In genomic region chrX:155071694-155072215, GRCh38 we compare ENCODE assay signal across 6 cellular contexts. TPM values are rescaled to one million over a fixed set of nuclear protein-coding genes. Genes with fewer than 3 reads are reported as not detected.
DNase-seq lines count a peak whose midpoint lies in the region; ATAC-seq, FAIRE-seq and TF ChIP-seq lines count a peak whose summit lies in the region.

No MANE protein-coding gene starts in this region.

- dilution Hi-C loops in endothelial cell of umbilical vein (cut with MboI; ENCODE audit: extremely low pct_ligation_motif_present, low sequenced_read_pairs), result no loop called here

- BruUV-seq in endothelial cell of umbilical vein (replicated peaks; lab: Mats Ljungman, UMichigan), result TSS peak; percentile 32

- H3K27me3 ChIP-seq in endothelial cell of umbilical vein (ENCODE audit: control insufficient read depth in 2 of 2, insufficient read depth in 2 of 2, low read length in 2 of 2) (no peaks in the 10 kb centered on the region), skeletal muscle tissue (ENCODE audit: control insufficient read depth in 3 of 3, insufficient read depth in 3 of 3, low read length in 3 of 3) (no peaks in the 10 kb centered on the region)

- H3K4me3 ChIP-seq in Jurkat, Clone E6-1 (ENCODE audit: low read length), result peak overlapping the region; percentile 59
- H3K4me3 ChIP-seq in endothelial cell of umbilical vein (replicated peaks in 1 of 3; ENCODE audit: insufficient read depth in 1 of 3, low read depth in 1 of 3, low read length in 3 of 3) (peak overlapping the region; percentile 52 to 87 (median 73)), skeletal muscle tissue (ENCODE audit: low read length in 3 of 3) (peak overlapping the region; percentile 77 to 79 (median 78))

- FAIRE-seq in endothelial cell of umbilical vein (lab: Jason Lieb, UNC), result no peak
- no peak for FAIRE-seq in HTR-8/SVneo (lab: Jason Lieb, UNC)

- no peaks in the 10 kb centered on the region for H3K9me1 ChIP-seq in endothelial cell of umbilical vein (replicated peaks; ENCODE audit: control insufficient read depth, extremely low read depth, insufficient read depth, low read length)

- no peak for DNase-seq in Jurkat, Clone E6-1 (ENCODE audit: low read depth, low spot score)
- DNase-seq in endothelial cell of umbilical vein (ENCODE audit: low read depth, low spot score), result no peak
- no peak for DNase-seq in HTR-8/SVneo (ENCODE audit: insufficient read length, low spot score)

- no peaks in the 10 kb centered on the region for H4K20me1 ChIP-seq in endothelial cell of umbilical vein (replicated peaks; ENCODE audit: control insufficient read depth, extremely low read depth, insufficient read depth, low read length)

- H3K9ac ChIP-seq in endothelial cell of umbilical vein (replicated peaks; ENCODE audit: extremely low read depth, insufficient read depth, low read length) (peak overlapping the region; percentile 63), skeletal muscle tissue (ENCODE audit: low read depth in 1 of 3, low read length in 3 of 3) (peak overlapping the region; percentile 68 to 85 (median 79))

- H3K36me3 ChIP-seq in endothelial cell of umbilical vein (ENCODE audit: control insufficient read depth in 2 of 2, extremely low read depth in 1 of 2, insufficient read depth in 2 of 2, low read length in 2 of 2) (no peaks in the 10 kb centered on the region), skeletal muscle tissue (ENCODE audit: control insufficient read depth in 3 of 3, insufficient read depth in 3 of 3, low read length in 3 of 3) (peaks cover 0 to 13% (median 7%) of the 10 kb centered on the region in 3 donors)

- no peak for TF ChIP-seq POLR2A in endothelial cell of umbilical vein (IDR thresholded peaks at IDR 0.05; ENCODE audit: low read depth, low read length)

- POLR2A ChIA-PET in endothelial cell of umbilical vein (lab: Charles Lee), result no interaction called here

- peaks cover 20% of the 10 kb centered on the region for H3K4me1 ChIP-seq in endothelial cell of umbilical vein (ENCODE audit: control insufficient read depth, extremely low read depth, insufficient read depth, low read length)
- peaks cover 0 to 5% (median 2%) of the 10 kb centered on the region in 3 donors for H3K4me1 ChIP-seq in skeletal muscle tissue (ENCODE audit: control insufficient read depth in 3 of 3, insufficient read depth in 3 of 3, low read length in 3 of 3)

- H3K27ac ChIP-seq in endothelial cell of umbilical vein (ENCODE audit: insufficient read depth, low read depth, low read length), result peak overlapping the region; percentile 43
- H3K27ac ChIP-seq in skeletal muscle tissue (ENCODE audit: low read depth, low read length), result peak overlapping the region; percentile 61

- H3K9me3 ChIP-seq in endothelial cell of umbilical vein (replicated peaks; ENCODE audit: control insufficient read depth, insufficient read depth, low read length) (no peaks in the 10 kb centered on the region), skeletal muscle tissue (ENCODE audit: control insufficient read depth in 3 of 3, low read length in 3 of 3) (no peaks in the 10 kb centered on the region)

- H3K79me2 ChIP-seq in endothelial cell of umbilical vein (ENCODE audit: control insufficient read depth, insufficient read depth, low read length), result peaks cover 45% of the 10 kb centered on the region

- peak; percentile 1 for ATAC-seq in GM19043 (IDR thresholded peaks at IDR 0.05; ENCODE audit: low read depth, unreplicated experiment)
- ATAC-seq in GM18520 (IDR thresholded peaks at IDR 0.05; ENCODE audit: unreplicated experiment), result no peak

- CTCF ChIA-PET in endothelial cell of umbilical vein (lab: Charles Lee), result interaction anchor here (1.1 kb wide), 1 partner anchor 23 kb away, joined by 3 read pairs; no protein-coding TSS in a partner anchor

- intact Hi-C loops in endothelial cell of umbilical vein (cut with micrococcal nuclease), result loop anchor here (1.0 kb wide), 3 partner anchors 14 to 45 kb away; partner anchors contain the start of gene FUNDC2

- peak overlapping the region; percentile 94 for H3K4me2 ChIP-seq in endothelial cell of umbilical vein (ENCODE audit: insufficient read depth, low read length)

- peak overlapping the region; percentile 92 for H2AFZ ChIP-seq in endothelial cell of umbilical vein (ENCODE audit: low read depth, low read length)

- TF ChIP-seq CTCF in endothelial cell of umbilical vein (IDR thresholded peaks at IDR 0.05; ENCODE audit: extremely low read depth in 1 of 2, insufficient read depth in 1 of 2, low read depth in 1 of 2, low read length in 2 of 2), result no peak

TF ChIP-seq in endothelial cell of umbilical vein, 7 proteins besides CTCF, POLR2A, EP300 and RAD21:
- TF ChIP-seq MYC (IDR thresholded peaks at IDR 0.05; ENCODE audit: low read depth, low read length), result no peak
- TF ChIP-seq POLR2AphosphoS5 (IDR thresholded peaks at IDR 0.05; ENCODE audit: insufficient read depth, low read depth, low read length), result no peak
- TF ChIP-seq GATA2 (IDR thresholded peaks at IDR 0.05; ENCODE audit: insufficient read depth, insufficient read length, low read depth, low read length), result no peak
- no peak for TF ChIP-seq EZH2 (IDR thresholded peaks at IDR 0.05; ENCODE audit: borderline replicate concordance, low read depth, low read length, severe bottlenecking)
- TF ChIP-seq MAX (IDR thresholded peaks at IDR 0.05; ENCODE audit: insufficient read depth, insufficient read length), result no peak
- TF ChIP-seq FOS (IDR thresholded peaks at IDR 0.05; ENCODE audit: borderline replicate concordance, insufficient read depth, low read length), result no peak
- no peak for TF ChIP-seq JUN (IDR thresholded peaks at IDR 0.05; ENCODE audit: borderline replicate concordance, insufficient read depth, insufficient read length, low read depth)
TF ChIP-seq in endothelial cell of umbilical vein: peak in this region for 0.

RNA-seq across cellular contexts. Expression of gene BRCC3, which starts 0.4 kb away (rescaled TPM):
- polyA plus RNA-seq in Jurkat, Clone E6-1 (2012; ENCODE audit: insufficient read depth, insufficient read length), result 33.2 TPM
- 23.9 and 25.5 TPM in 2 replicates for total RNA-seq in endothelial cell of umbilical vein
- polyA plus RNA-seq in endothelial cell of umbilical vein, result 9.7 and 12.4 TPM in 2 replicates
- polyA plus RNA-seq in endothelial cell of umbilical vein (2011; cell fraction: cytosol; rRNA removed), result 14.9 and 15.6 TPM in 2 replicates
- polyA plus RNA-seq in endothelial cell of umbilical vein (2011; cell fraction: nucleus; rRNA removed), result 8.1 and 12.5 TPM in 2 replicates
- 20.6 and 29.2 TPM in 2 replicates for polyA plus RNA-seq in endothelial cell of umbilical vein (2012)
- 20.7 and 28.9 TPM in 2 replicates for polyA minus RNA-seq in endothelial cell of umbilical vein
- 30.3 TPM for polyA minus RNA-seq in endothelial cell of umbilical vein (2011; cell fraction: cytosol; rRNA and poly(A)+ RNA removed)
- 12.2 and 12.6 TPM in 2 replicates for polyA minus RNA-seq in endothelial cell of umbilical vein (2011; cell fraction: nucleus; rRNA and poly(A)+ RNA removed)
- 4.2 TPM for total RNA-seq in skeletal muscle tissue

RNA-seq across cellular contexts. Expression of gene CMC4, which starts 0.8 kb away (rescaled TPM):
- polyA plus RNA-seq in Jurkat, Clone E6-1 (2012; ENCODE audit: insufficient read depth, insufficient read length), result 8.8 TPM
- total RNA-seq in endothelial cell of umbilical vein (3.2 and 4.3 TPM in 2 replicates), skeletal muscle tissue (6.8 TPM)
- polyA plus RNA-seq in endothelial cell of umbilical vein, result 6.7 and 8.2 TPM in 2 replicates
- 9.2 and 10.7 TPM in 2 replicates for polyA plus RNA-seq in endothelial cell of umbilical vein (2011; cell fraction: cytosol; rRNA removed)
- 5.9 and 7.1 TPM in 2 replicates for polyA plus RNA-seq in endothelial cell of umbilical vein (2011; cell fraction: nucleus; rRNA removed)
- polyA plus RNA-seq in endothelial cell of umbilical vein (2012), result 4.0 and 5.1 TPM in 2 replicates
- polyA minus RNA-seq in endothelial cell of umbilical vein, result 0.87 and 1.7 TPM in 2 replicates
- 1.6 TPM for polyA minus RNA-seq in endothelial cell of umbilical vein (2011; cell fraction: cytosol; rRNA and poly(A)+ RNA removed)
- polyA minus RNA-seq in endothelial cell of umbilical vein (2011; cell fraction: nucleus; rRNA and poly(A)+ RNA removed), result 0.67 and 0.91 TPM in 2 replicates

RNA-seq across cellular contexts. Expression of gene MTCP1, which starts 0.8 kb away (rescaled TPM):
- polyA plus RNA-seq in Jurkat, Clone E6-1 (2012; ENCODE audit: insufficient read depth, insufficient read length), result 27.2 TPM
- total RNA-seq in endothelial cell of umbilical vein (15.8 and 15.9 TPM in 2 replicates), skeletal muscle tissue (20.9 TPM)
- polyA plus RNA-seq in endothelial cell of umbilical vein, result 1.8 and 3.1 TPM in 2 replicates
- polyA plus RNA-seq in endothelial cell of umbilical vein (2011; cell fraction: cytosol; rRNA removed), result 0.85 and 1.9 TPM in 2 replicates
- 11.1 and 13.4 TPM in 2 replicates for polyA plus RNA-seq in endothelial cell of umbilical vein (2011; cell fraction: nucleus; rRNA removed)
- polyA plus RNA-seq in endothelial cell of umbilical vein (2012), result 15.3 and 24.6 TPM in 2 replicates
- 1.5 and 2.2 TPM in 2 replicates for polyA minus RNA-seq in endothelial cell of umbilical vein
- 10.4 TPM for polyA minus RNA-seq in endothelial cell of umbilical vein (2011; cell fraction: cytosol; rRNA and poly(A)+ RNA removed)
- polyA minus RNA-seq in endothelial cell of umbilical vein (2011; cell fraction: nucleus; rRNA and poly(A)+ RNA removed), result 3.1 and 5.4 TPM in 2 replicates

RNA-seq across cellular contexts. Expression of gene FUNDC2, which starts 45.1 kb away (rescaled TPM):
- polyA plus RNA-seq in Jurkat, Clone E6-1 (2012; ENCODE audit: insufficient read depth, insufficient read length), result 124 TPM
- total RNA-seq in endothelial cell of umbilical vein (53.3 TPM in 2 replicates), skeletal muscle tissue (45.9 TPM)
- 65.6 and 80.8 TPM in 2 replicates for polyA plus RNA-seq in endothelial cell of umbilical vein
- polyA plus RNA-seq in endothelial cell of umbilical vein (2011; cell fraction: cytosol; rRNA removed), result 71.1 and 87.6 TPM in 2 replicates
- polyA plus RNA-seq in endothelial cell of umbilical vein (2011; cell fraction: nucleus; rRNA removed), result 34.6 and 36.1 TPM in 2 replicates
- polyA plus RNA-seq in endothelial cell of umbilical vein (2012), result 68.5 and 75.6 TPM in 2 replicates
- polyA minus RNA-seq in endothelial cell of umbilical vein, result 28.9 and 47.9 TPM in 2 replicates
- polyA minus RNA-seq in endothelial cell of umbilical vein (2011; cell fraction: cytosol; rRNA and poly(A)+ RNA removed), result 23.7 TPM
- 17.1 and 21.3 TPM in 2 replicates for polyA minus RNA-seq in endothelial cell of umbilical vein (2011; cell fraction: nucleus; rRNA and poly(A)+ RNA removed)

RNA-seq across cellular contexts. Expression of gene F8, which starts 49.2 kb away (rescaled TPM):
- polyA plus RNA-seq in Jurkat, Clone E6-1 (2012; ENCODE audit: insufficient read depth, insufficient read length), result 3.8 TPM
- total RNA-seq in endothelial cell of umbilical vein (0.67 and 1.1 TPM in 2 replicates), skeletal muscle tissue (4.2 TPM)
- 0.53 and 0.62 TPM in 2 replicates for polyA plus RNA-seq in endothelial cell of umbilical vein
- 0.56 and 0.80 TPM in 2 replicates for polyA plus RNA-seq in endothelial cell of umbilical vein (2011; cell fraction: cytosol; rRNA removed)
- polyA plus RNA-seq in endothelial cell of umbilical vein (2011; cell fraction: nucleus; rRNA removed), result 0.36 and 0.55 TPM in 2 replicates
- 0.40 and 0.79 TPM in 2 replicates for polyA plus RNA-seq in endothelial cell of umbilical vein (2012)
- 1.0 and 1.2 TPM in 2 replicates for polyA minus RNA-seq in endothelial cell of umbilical vein
- 1.4 TPM for polyA minus RNA-seq in endothelial cell of umbilical vein (2011; cell fraction: cytosol; rRNA and poly(A)+ RNA removed)
- 0.72 and 1.5 TPM in 2 replicates for polyA minus RNA-seq in endothelial cell of umbilical vein (2011; cell fraction: nucleus; rRNA and poly(A)+ RNA removed)
